In genomic region chr2:106193977-106194778, GRCh38 we compare ENCODE assay signal across 8 cellular contexts. TPM values are rescaled to one million over a fixed set of nuclear protein-coding genes. Genes with fewer than 3 reads are reported as not detected.
A peak's percentile ranks its signal among the peaks of the same experiment; 100 is the strongest.
DNase-seq lines count a peak whose midpoint lies in the region; ATAC-seq lines count a peak whose summit lies in the region.

Gene UXS1, minus strand, starts transcription at chr2:106194301. Its CDS starts 60 bp downstream, at chr2:106194241.

- H3K27ac Mint-ChIP-seq in CD4-positive, alpha-beta memory T cell = peak within 1 kb of the TSS; percentile 92 to 97 (median 94)

- CTCF ChIA-PET in CD4-positive, alpha-beta memory T cell (lab: Charles Lee; ENCODE audit: partially characterized antibody) = interaction anchor here (1.1 to 2.5 kb wide), 6 partner anchors 9 to 88 kb away, joined by 3 to 30 read pairs (median 5); no protein-coding TSS in a partner anchor

- H3K36me3 ChIP-seq in CD4-positive, alpha-beta memory T cell (ENCODE audit: insufficient read depth, low read length) = no peaks in the 10 kb centered on the region

- POLR2A ChIA-PET in CD4-positive, alpha-beta memory T cell (lab: Charles Lee; ENCODE audit: partially characterized antibody) = interaction anchor here (0.6 to 4.5 kb wide), 13 partner anchors 10 to 303 kb away, joined by 3 to 153 read pairs (median 4); no protein-coding TSS in a partner anchor

- H3K4me3 Mint-ChIP-seq in CD4-positive, alpha-beta memory T cell = peak within 1 kb of the TSS; percentile 92 to 98 (median 96)

- H3K27ac ChIP-seq in CD4-positive, alpha-beta memory T cell (ENCODE audit: low read depth, low read length) = peak within 1 kb of the TSS; percentile 76

- intact Hi-C loops in CD4-positive, alpha-beta memory T cell (cut with micrococcal nuclease) = loop anchor here (1.0 to 10.0 kb wide), 4 partner anchors 34 to 859 kb away; partner anchors contain the start of gene C2orf49

- peaks cover 0 to 1% (median 0%) of the 10 kb centered on the region in 8 donors for H3K9me3 Mint-ChIP-seq in CD4-positive, alpha-beta memory T cell

- no peaks in the 10 kb centered on the region for H3K9me3 ChIP-seq in CD4-positive, alpha-beta memory T cell (ENCODE audit: control insufficient read depth in 1 of 2, low read length in 2 of 2)

- peak within 1 kb of the TSS; percentile 91 to 92 for H3K4me3 ChIP-seq in CD4-positive, alpha-beta memory T cell (ENCODE audit: low read length in 2 of 2)

- H3K4me1 Mint-ChIP-seq in CD4-positive, alpha-beta memory T cell = peaks cover 35 to 48% (median 41%) of the 10 kb centered on the region in 4 donors

- peaks cover 50% of the 10 kb centered on the region for H3K4me1 ChIP-seq in CD4-positive, alpha-beta memory T cell (ENCODE audit: insufficient read depth, low read length)

- peak; percentile 71 for ATAC-seq in GM19467 (IDR thresholded peaks at IDR 0.05; ENCODE audit: unreplicated experiment)

- no peaks in the 10 kb centered on the region for H3K27me3 ChIP-seq in CD4-positive, alpha-beta memory T cell (ENCODE audit: insufficient read depth, low read length)

- no peaks in the 10 kb centered on the region for H3K27me3 Mint-ChIP-seq in CD4-positive, alpha-beta memory T cell

- DNase-seq in CD4-positive, alpha-beta memory T cell = peak; percentile 97 to 98 (median 98)
- DNase-seq in HS-27A (ENCODE audit: low read depth) (peak; percentile 88), NK-92 (lab: John Stamatoyannopoulos, UW; ENCODE audit: unreplicated experiment) (peak; percentile 88), lung microvascular endothelial cell (ENCODE audit: low read depth in 2 of 2) (peak; percentile 98)
- DNase-seq in activated CD8-positive, alpha-beta memory T cell treated with anti-CD3 and anti-CD28 coated beads for 24 hours = peak; percentile 98
- DNase-seq in effector CD8-positive, alpha-beta T cell (lab: John Stamatoyannopoulos, UW) = peak; percentile 96
- DNase-seq in stimulated activated CD4-positive, alpha-beta T cell treated with anti-CD3 and anti-CD28 coated beads, TNF-alpha, amount 100 ng/mL, for 48 hours (ENCODE audit: low read depth in 3 of 3) = peak; percentile 96 to 97 (median 96)

- peaks cover 5 to 16% of the 10 kb centered on the region in 2 donors for H3K36me3 Mint-ChIP-seq in CD4-positive, alpha-beta memory T cell

RNA-seq across cellular contexts. Expression of gene UXS1, which starts in this region (rescaled TPM):
- total RNA-seq in CD4-positive, alpha-beta memory T cell = 100 to 1,000 TPM; 143 to 150 TPM
- 10 to 100 TPM; 87.2 to 91.8 TPM for polyA plus RNA-seq in CD4-positive, alpha-beta memory T cell
- 19.2 and 28.0 TPM in 2 replicates for total RNA-seq in lung microvascular endothelial cell

Comparison
In these comparisons a context has a peak if more than half of its experiments do, and no peak if none do; other contexts are left out.
1. Peak in every context shown above with its lines: DNase-seq, ATAC-seq, H3K4me3 ChIP-seq and H3K27ac ChIP-seq.